25 cellular contexts compared by ENCODE assay signal in the genomic region with DNA sequence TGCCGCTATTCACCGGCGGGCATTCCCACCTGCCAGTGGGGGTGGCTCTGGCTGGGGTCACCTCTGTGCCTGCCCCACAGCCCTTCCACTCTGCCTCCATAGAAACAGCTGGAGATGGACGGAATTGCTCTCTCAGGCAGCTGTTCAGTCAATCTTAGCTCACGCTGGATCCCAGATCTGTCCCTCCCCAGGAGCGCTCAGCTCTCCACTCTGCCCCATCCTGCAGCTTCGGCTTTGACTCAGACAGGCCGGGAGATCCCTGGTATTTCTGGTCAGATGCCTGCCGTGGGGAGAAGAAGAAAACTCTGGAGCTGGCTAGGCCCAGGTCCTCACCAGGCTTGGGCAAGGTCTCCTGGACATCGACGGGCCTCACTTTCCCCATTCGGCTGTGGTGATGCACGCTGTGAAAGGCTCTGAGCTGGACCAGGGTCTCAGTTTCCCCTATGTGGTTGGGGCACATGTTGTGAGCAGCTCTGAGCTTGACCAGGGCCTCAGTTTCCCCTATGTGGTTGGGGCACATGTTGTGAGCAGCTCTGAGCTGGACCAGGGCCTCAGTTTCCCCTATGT.
"Had no signal": no experiment of that assay in that cellular context is flagged by ENCODE, and none has a peak within 500 bp of the region (broad histone marks: within the 10 kb centered on the region; RNA-seq: fewer than 3 reads in every experiment).

No MANE protein-coding gene starts in this region.

- ATAC-seq: activated T-cell treated with anti-CD3 and anti-CD28 coated beads, Interleukin-2, amount 50 U/mL, for 72 hours; gastrocnemius medialis; left cardiac atrium; naive thymus-derived CD4-positive, alpha-beta T cell; stimulated activated effector memory CD8-positive, alpha-beta T cell treated with anti-CD3 and anti-CD28 coated beads, Interleukin-12 subunit alpha, Interleukin-12 subunit beta, amount 100 ng/mL, for 72 hours; stimulated activated naive CD8-positive, alpha-beta T cell treated with anti-CD3 and anti-CD28 coated beads, Interleukin-15, amount 100 ng/mL, for 72 hours; T-cell had no signal

- H3K36me3 ChIP-seq: breast epithelium, colonic mucosa, esophagus squamous epithelium, gastrocnemius medialis, transverse colon, WERI-Rb-1 had no signal

- H3K27ac ChIP-seq: breast epithelium, colonic mucosa, esophagus squamous epithelium, gastrocnemius medialis, transverse colon, WERI-Rb-1 had no signal

- H3K4me3 Mint-ChIP-seq: activated CD4-positive, alpha-beta memory T cell treated with anti-CD3 and anti-CD28 coated beads for 36 hours; activated naive CD4-positive, alpha-beta T cell treated with anti-CD3 and anti-CD28 coated beads for 36 hours; activated naive CD8-positive, alpha-beta T cell treated with anti-CD3 and anti-CD28 coated beads, Interleukin-2, amount 10 ng/mL, durations not matched to agents 7 days and 5 days; activated T-cell treated with anti-CD3 and anti-CD28 coated beads, Interleukin-2, amount 50 U/mL, for 72 hours; endodermal cell; naive thymus-derived CD4-positive, alpha-beta T cell; neural crest cell; stimulated activated effector memory CD8-positive, alpha-beta T cell treated with anti-CD3 and anti-CD28 coated beads, Interleukin-12 subunit alpha, Interleukin-12 subunit beta, amount 100 ng/mL, for 72 hours; stimulated activated naive CD8-positive, alpha-beta T cell treated with anti-CD3 and anti-CD28 coated beads, Interleukin-15, amount 100 ng/mL, for 72 hours; T-cell; T-helper 2 cell treated with Interferon-gamma antibody and Interleukin-4, amounts not matched to agents 5 μg/mL and 100 μg/mL, for 36 hours had no signal

- H3K27ac Mint-ChIP-seq: activated CD4-positive, alpha-beta memory T cell treated with anti-CD3 and anti-CD28 coated beads for 36 hours; activated naive CD4-positive, alpha-beta T cell treated with anti-CD3 and anti-CD28 coated beads for 36 hours; activated naive CD8-positive, alpha-beta T cell treated with anti-CD3 and anti-CD28 coated beads, Interleukin-2, amount 10 ng/mL, durations not matched to agents 7 days and 5 days; activated T-cell treated with anti-CD3 and anti-CD28 coated beads, Interleukin-2, amount 50 U/mL, for 72 hours; endodermal cell; naive thymus-derived CD4-positive, alpha-beta T cell; stimulated activated effector memory CD8-positive, alpha-beta T cell treated with anti-CD3 and anti-CD28 coated beads, Interleukin-12 subunit alpha, Interleukin-12 subunit beta, amount 100 ng/mL, for 72 hours; stimulated activated naive CD8-positive, alpha-beta T cell treated with anti-CD3 and anti-CD28 coated beads, Interleukin-15, amount 100 ng/mL, for 72 hours; T-cell; T-helper 2 cell treated with Interferon-gamma antibody and Interleukin-4, amounts not matched to agents 5 μg/mL and 100 μg/mL, for 36 hours had no signal

- H3K9me3 Mint-ChIP-seq: activated CD4-positive, alpha-beta memory T cell treated with anti-CD3 and anti-CD28 coated beads for 36 hours; activated naive CD4-positive, alpha-beta T cell treated with anti-CD3 and anti-CD28 coated beads for 36 hours; activated naive CD8-positive, alpha-beta T cell treated with anti-CD3 and anti-CD28 coated beads, Interleukin-2, amount 10 ng/mL, durations not matched to agents 7 days and 5 days; activated T-cell treated with anti-CD3 and anti-CD28 coated beads, Interleukin-2, amount 50 U/mL, for 72 hours; endodermal cell; naive thymus-derived CD4-positive, alpha-beta T cell; neural crest cell; stimulated activated effector memory CD8-positive, alpha-beta T cell treated with anti-CD3 and anti-CD28 coated beads, Interleukin-12 subunit alpha, Interleukin-12 subunit beta, amount 100 ng/mL, for 72 hours; stimulated activated naive CD8-positive, alpha-beta T cell treated with anti-CD3 and anti-CD28 coated beads, Interleukin-15, amount 100 ng/mL, for 72 hours; T-cell; T-helper 2 cell treated with Interferon-gamma antibody and Interleukin-4, amounts not matched to agents 5 μg/mL and 100 μg/mL, for 36 hours had no signal

- DNase-seq: activated CD4-positive, alpha-beta memory T cell treated with anti-CD3 and anti-CD28 coated beads for 36 hours; activated CD4-positive, alpha-beta T cell treated with anti-CD3 and anti-CD28 coated beads for 48 hours; activated effector memory CD4-positive, alpha-beta T cell treated with Interleukin-2 at 50 U/mL for 16 hours; activated naive CD4-positive, alpha-beta T cell treated with anti-CD3 and anti-CD28 coated beads for 36 hours; activated T-cell treated with anti-CD3 and anti-CD28 coated beads, Interleukin-2, amount 50 U/mL, for 72 hours; amniotic stem cell; colonic mucosa; endodermal cell; esophagus squamous epithelium; gastrocnemius medialis; head of caudate nucleus; mesenchymal stem cell; naive thymus-derived CD4-positive, alpha-beta T cell; stimulated activated CD4-positive, alpha-beta T cell treated with anti-CD3 and anti-CD28 coated beads, Interleukin-12 subunit alpha, Interleukin-12 subunit beta, amount 100 ng/mL, for 4 hours; stimulated activated CD4-positive, alpha-beta T cell treated with anti-CD3 and anti-CD28 coated beads, Interleukin-2, amount 100 ng/mL, for 24 hours; stimulated activated naive CD8-positive, alpha-beta T cell treated with anti-CD3 and anti-CD28 coated beads, Interleukin-15, amount 100 ng/mL, for 72 hours; T-cell; transverse colon; WERI-Rb-1 had no signal

- H3K4me3 ChIP-seq: breast epithelium, colonic mucosa, esophagus squamous epithelium, gastrocnemius medialis, transverse colon had no signal

- H3K4me1 ChIP-seq: breast epithelium, colonic mucosa, gastrocnemius medialis had no signal

- H3K9me3 ChIP-seq: breast epithelium, colonic mucosa, esophagus squamous epithelium, gastrocnemius medialis, transverse colon had no signal

- H3K36me3 Mint-ChIP-seq: activated CD4-positive, alpha-beta memory T cell treated with anti-CD3 and anti-CD28 coated beads for 36 hours; activated naive CD8-positive, alpha-beta T cell treated with anti-CD3 and anti-CD28 coated beads, Interleukin-2, amount 10 ng/mL, durations not matched to agents 7 days and 5 days; stimulated activated effector memory CD8-positive, alpha-beta T cell treated with anti-CD3 and anti-CD28 coated beads, Interleukin-12 subunit alpha, Interleukin-12 subunit beta, amount 100 ng/mL, for 72 hours; T-cell had no signal
